ENCODE assay signal across 19 cellular contexts in the genomic region with DNA sequence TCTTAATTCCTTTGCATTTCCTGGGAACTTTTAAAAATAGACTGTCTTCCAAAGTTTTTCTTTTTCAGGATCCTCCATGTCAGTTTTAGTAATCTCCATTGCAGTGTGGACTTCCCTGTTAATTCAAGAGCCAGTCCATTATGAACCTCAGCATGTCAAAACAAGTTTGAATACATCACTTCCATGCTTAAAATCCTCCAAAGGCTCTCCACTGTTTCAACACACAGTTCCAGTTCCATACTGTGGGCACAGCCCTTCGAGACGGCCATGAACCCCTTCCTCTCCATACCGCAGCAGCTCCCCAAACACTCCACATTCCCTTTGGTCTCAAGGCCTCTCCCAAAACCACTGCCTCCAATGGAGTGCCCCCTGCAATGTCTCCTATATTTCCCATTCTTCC. TPM values are rescaled to one million over a fixed set of nuclear protein-coding genes. Genes with fewer than 3 reads are reported as not detected.
"Had no signal": no experiment of that assay in that cellular context is flagged by ENCODE, and none has a peak within 500 bp of the region (broad histone marks: within the 10 kb centered on the region; RNA-seq: fewer than 3 reads in every experiment).

No MANE protein-coding gene starts in this region.

- H3K4me3 ChIP-seq: hepatocyte, lower lobe of right lung, sigmoid colon had no signal

- H2AFZ ChIP-seq: hepatocyte had no signal

- H3K36me3 Mint-ChIP-seq: activated CD8-positive, alpha-beta memory T cell treated with anti-CD3 and anti-CD28 coated beads, Interleukin-2, amount 10 ng/mL, durations not matched to agents 7 days and 5 days; activated naive CD8-positive, alpha-beta T cell treated with anti-CD3 and anti-CD28 coated beads for 36 hours; mesothelial cell of epicardium had no signal

- H3K4me1 Mint-ChIP-seq: activated CD4-positive, alpha-beta memory T cell treated with anti-CD3 and anti-CD28 coated beads, Interleukin-2, amount 10 ng/mL, durations not matched to agents 7 days and 5 days; activated CD8-positive, alpha-beta memory T cell treated with anti-CD3 and anti-CD28 coated beads, Interleukin-2, amount 10 ng/mL, durations not matched to agents 7 days and 5 days; activated naive CD8-positive, alpha-beta T cell treated with anti-CD3 and anti-CD28 coated beads for 36 hours had no signal

- H3K36me3 ChIP-seq: lower lobe of right lung, sigmoid colon had no signal

- DNase-seq: activated CD4-positive, alpha-beta memory T cell treated with anti-CD3 and anti-CD28 coated beads, Interleukin-2, amount 10 ng/mL, durations not matched to agents 7 days and 5 days; activated CD4-positive, alpha-beta T cell treated with anti-CD3 and anti-CD28 coated beads for 48 hours; activated CD4-positive, CD25-positive, alpha-beta regulatory T cell; activated CD8-positive, alpha-beta memory T cell treated with anti-CD3 and anti-CD28 coated beads, Interleukin-2, amount 10 ng/mL, durations not matched to agents 7 days and 5 days; activated naive CD4-positive, alpha-beta T cell; activated naive CD8-positive, alpha-beta T cell treated with anti-CD3 and anti-CD28 coated beads for 36 hours; amniotic stem cell; caudate nucleus; effector memory CD8-positive, alpha-beta T cell; left colon; lower lobe of right lung; nephron progenitor cell; nucleus accumbens; sigmoid colon; stimulated activated CD8-positive, alpha-beta memory T cell treated with anti-CD3 and anti-CD28 coated beads, Interleukin-4, amount 100 ng/mL, for 48 hours; stimulated activated naive CD4-positive, alpha-beta T cell; T-helper 9 cell had no signal

- H3K27ac ChIP-seq: hepatocyte, lower lobe of right lung, sigmoid colon had no signal

- ATAC-seq: activated CD8-positive, alpha-beta memory T cell treated with anti-CD3 and anti-CD28 coated beads, Interleukin-2, amount 10 ng/mL, durations not matched to agents 7 days and 5 days; effector memory CD8-positive, alpha-beta T cell; left colon; lower lobe of right lung had no signal

- H3K4me2 ChIP-seq: hepatocyte had no signal

- H3K4me3 Mint-ChIP-seq: activated CD4-positive, alpha-beta memory T cell treated with anti-CD3 and anti-CD28 coated beads, Interleukin-2, amount 10 ng/mL, durations not matched to agents 7 days and 5 days; activated CD8-positive, alpha-beta memory T cell treated with anti-CD3 and anti-CD28 coated beads, Interleukin-2, amount 10 ng/mL, durations not matched to agents 7 days and 5 days; activated naive CD8-positive, alpha-beta T cell treated with anti-CD3 and anti-CD28 coated beads for 36 hours; effector memory CD8-positive, alpha-beta T cell; mesothelial cell of epicardium; nephron progenitor cell had no signal

- H3K9me3 Mint-ChIP-seq: activated CD4-positive, alpha-beta memory T cell treated with anti-CD3 and anti-CD28 coated beads, Interleukin-2, amount 10 ng/mL, durations not matched to agents 7 days and 5 days; activated naive CD8-positive, alpha-beta T cell treated with anti-CD3 and anti-CD28 coated beads for 36 hours; effector memory CD8-positive, alpha-beta T cell; mesothelial cell of epicardium had no signal

- H3K27ac Mint-ChIP-seq: activated CD4-positive, alpha-beta memory T cell treated with anti-CD3 and anti-CD28 coated beads, Interleukin-2, amount 10 ng/mL, durations not matched to agents 7 days and 5 days; activated CD8-positive, alpha-beta memory T cell treated with anti-CD3 and anti-CD28 coated beads, Interleukin-2, amount 10 ng/mL, durations not matched to agents 7 days and 5 days; activated naive CD8-positive, alpha-beta T cell treated with anti-CD3 and anti-CD28 coated beads for 36 hours; effector memory CD8-positive, alpha-beta T cell; mesothelial cell of epicardium; nephron progenitor cell had no signal

- H3K9me3 ChIP-seq: lower lobe of right lung, sigmoid colon had no signal

- H3K27me3 ChIP-seq: hepatocyte, sigmoid colon had no signal

RNA-seq across cellular contexts. Expression of gene LIFR, which starts 19.5 kb away (rescaled TPM):
- total RNA-seq: activated CD8-positive, alpha-beta memory T cell treated with anti-CD3 and anti-CD28 coated beads, Interleukin-2, amount 10 ng/mL, durations not matched to agents 7 days and 5 days; activated naive CD8-positive, alpha-beta T cell treated with anti-CD3 and anti-CD28 coated beads for 36 hours had no signal
